In the genomic region with DNA sequence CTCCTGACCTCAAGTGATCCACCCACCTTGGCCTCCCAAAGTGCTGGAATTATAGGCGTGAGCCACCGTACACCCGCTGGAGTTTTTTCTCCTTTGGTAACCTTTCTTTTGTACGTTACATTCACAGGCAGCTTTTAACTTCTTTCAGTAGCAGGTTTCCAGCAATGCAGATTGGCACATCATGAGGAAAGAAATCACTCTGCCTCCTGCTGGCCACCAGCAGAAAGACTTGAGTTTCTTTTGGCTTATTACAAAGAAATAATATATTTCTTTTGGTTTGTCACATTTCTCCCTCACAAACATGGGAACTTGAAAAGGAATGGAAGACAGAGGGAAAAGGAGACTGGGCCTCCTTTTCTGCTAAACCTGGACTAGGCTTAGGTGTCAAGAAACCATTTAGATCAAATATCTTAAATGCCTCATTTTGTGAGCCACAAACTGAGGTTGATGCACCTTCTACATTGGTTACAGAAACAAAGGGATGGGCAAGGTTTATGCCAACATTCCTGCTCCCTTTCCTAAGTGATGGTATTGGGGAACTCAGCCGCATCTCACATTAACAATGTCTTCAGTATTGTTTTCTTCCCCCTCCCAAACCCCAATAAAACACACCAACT, we compare ENCODE assay signal across 8 cellular contexts. TPM values are rescaled to one million over a fixed set of nuclear protein-coding genes. Genes with fewer than 3 reads are reported as not detected.
A peak's percentile ranks its signal among the peaks of the same experiment; 100 is the strongest.
DNase-seq lines count a peak whose midpoint lies in the region; ATAC-seq and TF ChIP-seq lines count a peak whose summit lies in the region.

No MANE protein-coding gene starts in this region.

- no peak for TF ChIP-seq POLR2A in testis (IDR thresholded peaks at IDR 0.05)

- H3K9me3 ChIP-seq in DOHH2 (ENCODE audit: control insufficient read depth, insufficient read depth, low read length) = no peaks in the 10 kb centered on the region
- no peaks in the 10 kb centered on the region for H3K9me3 ChIP-seq in ectodermal cell (ENCODE audit: control insufficient read depth, low read length)
- H3K9me3 ChIP-seq in testis = no peaks in the 10 kb centered on the region

- peaks cover 14% of the 10 kb centered on the region for H3K79me2 ChIP-seq in DOHH2 (ENCODE audit: control insufficient read depth, low read length)

- TF ChIP-seq CTCF in DOHH2 (IDR thresholded peaks at IDR 0.05; ENCODE audit: low read depth, low read length, poor library complexity, severe bottlenecking) (peak; percentile 66), LNCaP clone FGC (IDR thresholded peaks at IDR 0.05; ENCODE audit: control insufficient read depth, extremely low read depth, insufficient read depth) (peak; percentile 64), testis (IDR thresholded peaks at IDR 0.05) (peak; percentile 60 to 69 (median 61))

- peaks cover 10% of the 10 kb centered on the region for H3F3A ChIP-seq in DOHH2 (ENCODE audit: control insufficient read depth, insufficient read depth)

- DNase-seq in LNCaP clone FGC (ENCODE audit: low read depth) (peak; percentile 11), myocyte (ENCODE audit: low read depth) (peak; percentile 60), testis (peak; percentile 64)
- peak; percentile 65 for DNase-seq in activated CD4-positive, alpha-beta T cell treated with anti-CD3 and anti-CD28 coated beads for 48 hours

- H3K27me3 ChIP-seq in DOHH2 (ENCODE audit: control insufficient read depth, low read length) (no peaks in the 10 kb centered on the region), ectodermal cell (ENCODE audit: control insufficient read depth, insufficient read depth, low read length, poor library complexity, severe bottlenecking) (no peaks in the 10 kb centered on the region), testis (no peaks in the 10 kb centered on the region)

- H3K4me3 ChIP-seq in DOHH2 (ENCODE audit: low read length) (no peak overlapping the region), LNCaP clone FGC (ENCODE audit: low read depth, low read length) (no peak overlapping the region), ectodermal cell (ENCODE audit: insufficient read depth, low read depth, low read length) (no peak overlapping the region), testis (no peak overlapping the region)

- H3K4me1 ChIP-seq in DOHH2 (ENCODE audit: control insufficient read depth, low read length) (no peaks in the 10 kb centered on the region), ectodermal cell (ENCODE audit: control insufficient read depth, insufficient read depth, low read length) (no peaks in the 10 kb centered on the region), testis (peaks cover 26% of the 10 kb centered on the region)

- intact Hi-C loops in testis (cut with DNase I; ENCODE audit: low total_unique reads) = loop anchor here (5.0 kb wide), 1 partner anchor 59 kb away; no protein-coding TSS in a partner anchor

- H3K4me2 ChIP-seq in DOHH2 (ENCODE audit: low read length) = no peak overlapping the region

- ATAC-seq in GM18498 (IDR thresholded peaks at IDR 0.05; ENCODE audit: unreplicated experiment) = no peak
- no peak for ATAC-seq in HG03045 (IDR thresholded peaks at IDR 0.05; ENCODE audit: unreplicated experiment)

- H3K36me3 ChIP-seq in DOHH2 (ENCODE audit: control insufficient read depth, low read length) (peaks cover 92% of the 10 kb centered on the region), ectodermal cell (ENCODE audit: control insufficient read depth, insufficient read depth, low read length) (peaks cover 58% of the 10 kb centered on the region), testis (ENCODE audit: low read depth, missing control alignments) (no peaks in the 10 kb centered on the region)

- 87 to 89% methylated on average over 4 to 5 of the region's 5 CpGs for WGBS in ectodermal cell, 2 experiments
- WGBS in testis, 2 donors = 59 to 67% methylated on average over 5 of the region's 5 CpGs

- H4K20me1 ChIP-seq in DOHH2 (ENCODE audit: control insufficient read depth, insufficient read depth, low read depth, low read length) = no peaks in the 10 kb centered on the region

- H3K27ac ChIP-seq in DOHH2 (ENCODE audit: low read depth, low read length) = no peak overlapping the region
- peak overlapping the region; percentile 26 for H3K27ac ChIP-seq in ectodermal cell (ENCODE audit: insufficient read depth, low read depth, low read length, poor library complexity, severe bottlenecking)
- H3K27ac ChIP-seq in testis = peak overlapping the region; percentile 62 to 72

- no peaks in the 10 kb centered on the region for H3K9me2 ChIP-seq in DOHH2 (replicated peaks; ENCODE audit: control insufficient read depth, low read length)

RNA-seq across cellular contexts. Expression of gene ENSA, which starts 7.8 kb away (rescaled TPM):
- polyA plus RNA-seq in ectodermal cell (2013, experiment 1 of 4) = 165 TPM
- 142 TPM for polyA plus RNA-seq in ectodermal cell (2013, experiment 2 of 4)
- polyA plus RNA-seq in ectodermal cell (2013, experiment 3 of 4) = 126 TPM
- 121 TPM for polyA plus RNA-seq in ectodermal cell (2013, experiment 4 of 4)
- total RNA-seq in myocyte (86.7 and 116 TPM in 2 replicates), testis (10 to 100 TPM; 76.5 to 84.5 TPM)
- 81.1 TPM for polyA plus RNA-seq in myocyte (2012)
- 104 TPM for polyA plus RNA-seq in testis (ENCODE audit: insufficient read depth, low read depth, low replicate concordance)

RNA-seq across cellular contexts. Expression of gene MCL1, which starts 42.2 kb away (rescaled TPM):
- polyA plus RNA-seq in ectodermal cell (2013, experiment 1 of 4) = 165 TPM
- polyA plus RNA-seq in ectodermal cell (2013, experiment 2 of 4) = 171 TPM
- 114 TPM for polyA plus RNA-seq in ectodermal cell (2013, experiment 3 of 4)
- polyA plus RNA-seq in ectodermal cell (2013, experiment 4 of 4) = 126 TPM
- total RNA-seq in myocyte = 162 and 186 TPM in 2 replicates
- 93.5 TPM for polyA plus RNA-seq in myocyte (2012)
- 100 to 1,000 TPM in 1 of 2 donors, 10 to 100 TPM in 1; 94.1 to 111 TPM for total RNA-seq in testis
- polyA plus RNA-seq in testis (ENCODE audit: insufficient read depth, low read depth, low replicate concordance) = 112 TPM

Comparison
In these comparisons a context has a peak if more than half of its experiments do, and no peak if none do; other contexts are left out.
1. DNase-seq: peak in every context shown above with its lines; median percentile 65 in activated CD4-positive, alpha-beta T cell treated with anti-CD3 and anti-CD28 coated beads for 48 hours; 64 in testis; 60 in myocyte; 11 in LNCaP clone FGC.